1 cellular context compared by ENCODE assay signal in the genomic region with DNA sequence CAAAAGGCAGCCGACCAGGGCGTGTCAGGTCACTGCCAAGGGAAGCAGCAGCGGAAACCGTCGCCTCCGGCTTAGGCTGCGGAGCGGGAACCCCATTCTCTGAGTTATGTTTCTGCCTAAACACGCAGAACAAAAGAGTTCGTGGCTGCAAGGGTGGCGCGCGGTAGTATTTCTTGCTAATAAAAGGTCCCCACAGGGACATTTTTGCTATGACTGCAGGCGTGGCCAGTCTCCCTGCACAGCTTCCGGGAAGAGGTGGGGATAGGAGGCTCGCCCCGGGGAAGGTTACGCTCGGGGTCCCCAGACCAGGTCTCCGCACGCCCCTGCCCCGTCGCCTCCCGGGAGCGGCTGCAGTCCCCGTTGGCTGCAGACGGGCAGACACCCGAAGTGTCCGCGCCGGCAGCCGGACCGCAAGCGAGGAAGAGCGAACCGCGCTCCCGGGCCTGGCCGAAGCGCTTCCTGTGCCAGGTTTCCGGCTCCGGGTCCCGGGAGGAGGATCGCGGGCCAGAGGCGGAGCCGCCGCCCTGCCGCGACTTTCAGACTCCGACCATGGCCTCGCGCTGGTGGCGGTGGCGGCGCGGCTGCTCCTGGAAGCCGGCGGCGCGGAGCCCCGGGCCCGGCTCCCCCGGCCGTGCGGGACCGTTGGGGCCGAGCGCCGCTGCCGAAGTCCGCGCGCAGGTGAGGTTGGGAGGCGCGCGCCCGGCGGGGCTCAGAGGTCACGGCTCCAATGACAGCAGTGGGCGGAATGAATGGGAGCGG.
TF ChIP-seq lines count a peak whose summit lies in the region.

A gene with protein sequence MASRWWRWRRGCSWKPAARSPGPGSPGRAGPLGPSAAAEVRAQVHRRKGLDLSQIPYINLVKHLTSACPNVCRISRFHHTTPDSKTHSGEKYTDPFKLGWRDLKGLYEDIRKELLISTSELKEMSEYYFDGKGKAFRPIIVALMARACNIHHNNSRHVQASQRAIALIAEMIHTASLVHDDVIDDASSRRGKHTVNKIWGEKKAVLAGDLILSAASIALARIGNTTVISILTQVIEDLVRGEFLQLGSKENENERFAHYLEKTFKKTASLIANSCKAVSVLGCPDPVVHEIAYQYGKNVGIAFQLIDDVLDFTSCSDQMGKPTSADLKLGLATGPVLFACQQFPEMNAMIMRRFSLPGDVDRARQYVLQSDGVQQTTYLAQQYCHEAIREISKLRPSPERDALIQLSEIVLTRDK (plus strand): TSS at position 539 of the 759 bp plus-strand sequence. CDS start 11 bp downstream, at position 550.

TF ChIP-seq in HepG2, 621 proteins besides CTCF, POLR2A, EP300 and RAD21 (continued from another document and continues in another):
- TF ChIP-seq, protein P1, sequence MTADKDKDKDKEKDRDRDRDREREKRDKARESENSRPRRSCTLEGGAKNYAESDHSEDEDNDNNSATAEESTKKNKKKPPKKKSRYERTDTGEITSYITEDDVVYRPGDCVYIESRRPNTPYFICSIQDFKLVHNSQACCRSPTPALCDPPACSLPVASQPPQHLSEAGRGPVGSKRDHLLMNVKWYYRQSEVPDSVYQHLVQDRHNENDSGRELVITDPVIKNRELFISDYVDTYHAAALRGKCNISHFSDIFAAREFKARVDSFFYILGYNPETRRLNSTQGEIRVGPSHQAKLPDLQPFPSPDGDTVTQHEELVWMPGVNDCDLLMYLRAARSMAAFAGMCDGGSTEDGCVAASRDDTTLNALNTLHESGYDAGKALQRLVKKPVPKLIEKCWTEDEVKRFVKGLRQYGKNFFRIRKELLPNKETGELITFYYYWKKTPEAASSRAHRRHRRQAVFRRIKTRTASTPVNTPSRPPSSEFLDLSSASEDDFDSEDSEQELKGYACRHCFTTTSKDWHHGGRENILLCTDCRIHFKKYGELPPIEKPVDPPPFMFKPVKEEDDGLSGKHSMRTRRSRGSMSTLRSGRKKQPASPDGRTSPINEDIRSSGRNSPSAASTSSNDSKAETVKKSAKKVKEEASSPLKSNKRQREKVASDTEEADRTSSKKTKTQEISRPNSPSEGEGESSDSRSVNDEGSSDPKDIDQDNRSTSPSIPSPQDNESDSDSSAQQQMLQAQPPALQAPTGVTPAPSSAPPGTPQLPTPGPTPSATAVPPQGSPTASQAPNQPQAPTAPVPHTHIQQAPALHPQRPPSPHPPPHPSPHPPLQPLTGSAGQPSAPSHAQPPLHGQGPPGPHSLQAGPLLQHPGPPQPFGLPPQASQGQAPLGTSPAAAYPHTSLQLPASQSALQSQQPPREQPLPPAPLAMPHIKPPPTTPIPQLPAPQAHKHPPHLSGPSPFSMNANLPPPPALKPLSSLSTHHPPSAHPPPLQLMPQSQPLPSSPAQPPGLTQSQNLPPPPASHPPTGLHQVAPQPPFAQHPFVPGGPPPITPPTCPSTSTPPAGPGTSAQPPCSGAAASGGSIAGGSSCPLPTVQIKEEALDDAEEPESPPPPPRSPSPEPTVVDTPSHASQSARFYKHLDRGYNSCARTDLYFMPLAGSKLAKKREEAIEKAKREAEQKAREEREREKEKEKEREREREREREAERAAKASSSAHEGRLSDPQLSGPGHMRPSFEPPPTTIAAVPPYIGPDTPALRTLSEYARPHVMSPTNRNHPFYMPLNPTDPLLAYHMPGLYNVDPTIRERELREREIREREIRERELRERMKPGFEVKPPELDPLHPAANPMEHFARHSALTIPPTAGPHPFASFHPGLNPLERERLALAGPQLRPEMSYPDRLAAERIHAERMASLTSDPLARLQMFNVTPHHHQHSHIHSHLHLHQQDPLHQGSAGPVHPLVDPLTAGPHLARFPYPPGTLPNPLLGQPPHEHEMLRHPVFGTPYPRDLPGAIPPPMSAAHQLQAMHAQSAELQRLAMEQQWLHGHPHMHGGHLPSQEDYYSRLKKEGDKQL (CRISPR knock-in tag; IDR thresholded peaks at IDR 0.05; ENCODE audit: low read depth): no peak
- TF ChIP-seq SETDB1 (CRISPR knock-in tag; IDR thresholded peaks at IDR 0.05; ENCODE audit: borderline replicate concordance) (peak; percentile 85), PHF20 (CRISPR knock-in tag; IDR thresholded peaks at IDR 0.05) (peak; percentile 95), CBX1 (IDR thresholded peaks at IDR 0.05; ENCODE audit: low read depth) (no peak), FOXM1 (CRISPR knock-in tag; IDR thresholded peaks at IDR 0.05) (no peak), PLRG1 (conservative IDR thresholded peaks at IDR 0.05) (no peak), ZNF549 (CRISPR knock-in tag; IDR thresholded peaks at IDR 0.05) (no peak), ZBTB8A (CRISPR knock-in tag; IDR thresholded peaks at IDR 0.05; ENCODE audit: borderline replicate concordance, low read depth) (no peak), STAG1 (CRISPR knock-in tag; IDR thresholded peaks at IDR 0.05) (no peak), NCOA1 (CRISPR knock-in tag; IDR thresholded peaks at IDR 0.05) (no peak), SSRP1 (CRISPR knock-in tag; IDR thresholded peaks at IDR 0.05) (no peak), MED8 (CRISPR knock-in tag; IDR thresholded peaks at IDR 0.05; ENCODE audit: insufficient replicate concordance) (no peak), NFRKB (IDR thresholded peaks at IDR 0.05) (no peak), ZNF333 (CRISPR knock-in tag; IDR thresholded peaks at IDR 0.05; ENCODE audit: borderline replicate concordance) (no peak), ZSCAN31 (CRISPR knock-in tag; IDR thresholded peaks at IDR 0.05; ENCODE audit: low read depth) (peak; percentile 16; the same call in 1 of the 2 replicates), NONO (IDR thresholded peaks at IDR 0.05) (no peak), NONO (CRISPR knock-in tag; conservative IDR thresholded peaks at IDR 0.05) (no peak), FOXK1 (CRISPR knock-in tag; IDR thresholded peaks at IDR 0.05; ENCODE audit: borderline replicate concordance, low read depth) (peak; percentile 51; the same call in 1 of the 2 replicates), ZSCAN9 (CRISPR knock-in tag; IDR thresholded peaks at IDR 0.05; ENCODE audit: borderline replicate concordance) (no peak), SMARCE1 (IDR thresholded peaks at IDR 0.05; ENCODE audit: borderline replicate concordance) (no peak), ZSCAN20 (CRISPR knock-in tag; IDR thresholded peaks at IDR 0.05; ENCODE audit: borderline replicate concordance) (no peak), PRPF4 (IDR thresholded peaks at IDR 0.05; ENCODE audit: low read depth, low read length, poor library complexity, severe bottlenecking) (no peak), TBX3 (IDR thresholded peaks at IDR 0.05; ENCODE audit: borderline replicate concordance) (no peak), ZNF850 (CRISPR knock-in tag; conservative IDR thresholded peaks at IDR 0.05) (no peak), XBP1 (CRISPR knock-in tag; IDR thresholded peaks at IDR 0.05) (no peak), TAF15 (IDR thresholded peaks at IDR 0.05; ENCODE audit: low read depth, low read length, poor library complexity, severe bottlenecking) (no peak), HNRNPUL1 (IDR thresholded peaks at IDR 0.05; ENCODE audit: low read depth, low read length) (no peak), RBM39 (IDR thresholded peaks at IDR 0.05; ENCODE audit: low read depth, low read length, poor library complexity, severe bottlenecking) (peak; percentile 80), ZNF329 (CRISPR knock-in tag; IDR thresholded peaks at IDR 0.05; ENCODE audit: low read depth) (no peak), ZNF547 (CRISPR knock-in tag; IDR thresholded peaks at IDR 0.05) (no peak), ZNF256 (CRISPR knock-in tag; conservative IDR thresholded peaks at IDR 0.05) (no peak)
- TF ChIP-seq, protein P2, sequence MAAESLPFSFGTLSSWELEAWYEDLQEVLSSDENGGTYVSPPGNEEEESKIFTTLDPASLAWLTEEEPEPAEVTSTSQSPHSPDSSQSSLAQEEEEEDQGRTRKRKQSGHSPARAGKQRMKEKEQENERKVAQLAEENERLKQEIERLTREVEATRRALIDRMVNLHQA (CRISPR knock-in tag; IDR thresholded peaks at IDR 0.05): no peak
- TF ChIP-seq, protein P3, sequence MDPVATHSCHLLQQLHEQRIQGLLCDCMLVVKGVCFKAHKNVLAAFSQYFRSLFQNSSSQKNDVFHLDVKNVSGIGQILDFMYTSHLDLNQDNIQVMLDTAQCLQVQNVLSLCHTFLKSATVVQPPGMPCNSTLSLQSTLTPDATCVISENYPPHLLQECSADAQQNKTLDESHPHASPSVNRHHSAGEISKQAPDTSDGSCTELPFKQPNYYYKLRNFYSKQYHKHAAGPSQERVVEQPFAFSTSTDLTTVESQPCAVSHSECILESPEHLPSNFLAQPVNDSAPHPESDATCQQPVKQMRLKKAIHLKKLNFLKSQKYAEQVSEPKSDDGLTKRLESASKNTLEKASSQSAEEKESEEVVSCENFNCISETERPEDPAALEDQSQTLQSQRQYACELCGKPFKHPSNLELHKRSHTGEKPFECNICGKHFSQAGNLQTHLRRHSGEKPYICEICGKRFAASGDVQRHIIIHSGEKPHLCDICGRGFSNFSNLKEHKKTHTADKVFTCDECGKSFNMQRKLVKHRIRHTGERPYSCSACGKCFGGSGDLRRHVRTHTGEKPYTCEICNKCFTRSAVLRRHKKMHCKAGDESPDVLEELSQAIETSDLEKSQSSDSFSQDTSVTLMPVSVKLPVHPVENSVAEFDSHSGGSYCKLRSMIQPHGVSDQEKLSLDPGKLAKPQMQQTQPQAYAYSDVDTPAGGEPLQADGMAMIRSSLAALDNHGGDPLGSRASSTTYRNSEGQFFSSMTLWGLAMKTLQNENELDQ (CRISPR knock-in tag; IDR thresholded peaks at IDR 0.05; ENCODE audit: borderline replicate concordance): no peak
- TF ChIP-seq, protein P4, sequence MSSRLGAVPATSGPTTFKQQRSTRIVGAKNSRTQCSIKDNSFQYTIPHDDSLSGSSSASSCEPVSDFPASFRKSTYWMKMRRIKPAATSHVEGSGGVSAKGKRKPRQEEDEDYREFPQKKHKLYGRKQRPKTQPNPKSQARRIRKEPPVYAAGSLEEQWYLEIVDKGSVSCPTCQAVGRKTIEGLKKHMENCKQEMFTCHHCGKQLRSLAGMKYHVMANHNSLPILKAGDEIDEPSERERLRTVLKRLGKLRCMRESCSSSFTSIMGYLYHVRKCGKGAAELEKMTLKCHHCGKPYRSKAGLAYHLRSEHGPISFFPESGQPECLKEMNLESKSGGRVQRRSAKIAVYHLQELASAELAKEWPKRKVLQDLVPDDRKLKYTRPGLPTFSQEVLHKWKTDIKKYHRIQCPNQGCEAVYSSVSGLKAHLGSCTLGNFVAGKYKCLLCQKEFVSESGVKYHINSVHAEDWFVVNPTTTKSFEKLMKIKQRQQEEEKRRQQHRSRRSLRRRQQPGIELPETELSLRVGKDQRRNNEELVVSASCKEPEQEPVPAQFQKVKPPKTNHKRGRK (CRISPR knock-in tag; IDR thresholded peaks at IDR 0.05): no peak
- TF ChIP-seq, protein P5, sequence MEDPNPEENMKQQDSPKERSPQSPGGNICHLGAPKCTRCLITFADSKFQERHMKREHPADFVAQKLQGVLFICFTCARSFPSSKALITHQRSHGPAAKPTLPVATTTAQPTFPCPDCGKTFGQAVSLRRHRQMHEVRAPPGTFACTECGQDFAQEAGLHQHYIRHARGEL (CRISPR knock-in tag; IDR thresholded peaks at IDR 0.05): no peak
- TF ChIP-seq, protein P6, sequence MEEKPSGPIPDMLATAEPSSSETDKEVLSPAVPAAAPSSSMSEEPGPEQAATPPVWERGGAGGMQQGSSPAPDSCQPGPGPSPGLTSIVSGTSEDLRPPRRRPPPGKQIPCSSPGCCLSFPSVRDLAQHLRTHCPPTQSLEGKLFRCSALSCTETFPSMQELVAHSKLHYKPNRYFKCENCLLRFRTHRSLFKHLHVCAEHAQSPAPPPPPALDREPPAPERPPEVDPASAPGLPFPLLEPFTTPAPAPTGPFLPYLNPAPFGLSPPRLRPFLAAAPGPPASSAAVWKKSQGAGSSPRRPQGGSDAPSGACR (CRISPR knock-in tag; IDR thresholded peaks at IDR 0.05): no peak
- TF ChIP-seq, protein P7, sequence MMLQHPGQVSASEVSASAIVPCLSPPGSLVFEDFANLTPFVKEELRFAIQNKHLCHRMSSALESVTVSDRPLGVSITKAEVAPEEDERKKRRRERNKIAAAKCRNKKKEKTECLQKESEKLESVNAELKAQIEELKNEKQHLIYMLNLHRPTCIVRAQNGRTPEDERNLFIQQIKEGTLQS (CRISPR knock-in tag; IDR thresholded peaks at IDR 0.05): peak; percentile 25; the same call in 1 of the 2 replicates
- TF ChIP-seq, protein P8, sequence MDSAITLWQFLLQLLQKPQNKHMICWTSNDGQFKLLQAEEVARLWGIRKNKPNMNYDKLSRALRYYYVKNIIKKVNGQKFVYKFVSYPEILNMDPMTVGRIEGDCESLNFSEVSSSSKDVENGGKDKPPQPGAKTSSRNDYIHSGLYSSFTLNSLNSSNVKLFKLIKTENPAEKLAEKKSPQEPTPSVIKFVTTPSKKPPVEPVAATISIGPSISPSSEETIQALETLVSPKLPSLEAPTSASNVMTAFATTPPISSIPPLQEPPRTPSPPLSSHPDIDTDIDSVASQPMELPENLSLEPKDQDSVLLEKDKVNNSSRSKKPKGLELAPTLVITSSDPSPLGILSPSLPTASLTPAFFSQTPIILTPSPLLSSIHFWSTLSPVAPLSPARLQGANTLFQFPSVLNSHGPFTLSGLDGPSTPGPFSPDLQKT (CRISPR knock-in tag; IDR thresholded peaks at IDR 0.05; ENCODE audit: borderline replicate concordance): no peak
- TF ChIP-seq, protein P9, sequence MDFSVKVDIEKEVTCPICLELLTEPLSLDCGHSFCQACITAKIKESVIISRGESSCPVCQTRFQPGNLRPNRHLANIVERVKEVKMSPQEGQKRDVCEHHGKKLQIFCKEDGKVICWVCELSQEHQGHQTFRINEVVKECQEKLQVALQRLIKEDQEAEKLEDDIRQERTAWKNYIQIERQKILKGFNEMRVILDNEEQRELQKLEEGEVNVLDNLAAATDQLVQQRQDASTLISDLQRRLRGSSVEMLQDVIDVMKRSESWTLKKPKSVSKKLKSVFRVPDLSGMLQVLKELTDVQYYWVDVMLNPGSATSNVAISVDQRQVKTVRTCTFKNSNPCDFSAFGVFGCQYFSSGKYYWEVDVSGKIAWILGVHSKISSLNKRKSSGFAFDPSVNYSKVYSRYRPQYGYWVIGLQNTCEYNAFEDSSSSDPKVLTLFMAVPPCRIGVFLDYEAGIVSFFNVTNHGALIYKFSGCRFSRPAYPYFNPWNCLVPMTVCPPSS (IDR thresholded peaks at IDR 0.05): no peak
